ENCODE assay signal across 8 cellular contexts in the genomic region with DNA sequence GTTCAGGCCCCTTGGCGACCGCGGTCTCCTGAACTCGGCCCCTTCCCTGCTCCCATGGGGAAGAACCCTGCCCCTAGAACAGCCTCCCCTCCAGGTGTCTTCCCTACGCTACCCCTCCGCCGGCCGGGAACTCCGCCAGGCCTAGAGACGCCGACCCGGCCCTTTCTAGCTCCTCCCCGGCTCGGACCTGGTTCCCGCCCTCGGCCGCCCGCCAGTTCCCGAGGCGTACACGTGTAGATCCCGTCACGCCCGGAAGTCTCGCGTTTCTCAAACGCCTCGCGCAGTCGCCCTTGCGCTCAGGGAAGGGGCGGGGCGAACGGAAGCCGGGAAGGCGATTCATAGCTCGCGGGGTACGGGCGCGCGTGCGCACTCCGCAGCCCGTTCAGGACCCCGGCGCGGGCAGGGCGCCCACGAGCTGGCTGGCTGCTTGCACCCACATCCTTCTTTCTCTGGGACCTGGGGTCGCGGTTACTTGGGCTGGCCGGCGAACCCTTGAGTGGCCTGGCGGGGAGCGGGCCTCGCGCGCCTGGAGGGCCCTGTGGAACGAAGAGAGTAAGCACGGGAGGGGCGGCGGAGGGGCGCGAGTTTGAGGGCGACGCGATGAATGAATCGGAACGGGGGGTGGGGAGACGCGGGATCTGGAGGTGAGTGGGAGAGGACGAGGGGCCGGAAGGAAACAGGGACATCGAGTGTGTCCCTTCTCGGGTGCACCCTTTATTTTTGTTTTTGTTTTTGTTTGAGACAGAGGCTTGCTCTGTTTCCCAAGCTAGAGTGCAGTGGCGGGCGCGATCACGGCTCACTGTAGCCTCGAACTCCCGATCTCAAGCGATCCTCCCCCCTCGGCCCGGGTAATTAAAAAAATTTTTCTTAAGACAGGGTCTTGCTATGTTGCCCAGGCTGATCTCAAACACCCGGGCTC.
DNase-seq lines count a peak whose midpoint lies in the region; ATAC-seq and TF ChIP-seq lines count a peak whose summit lies in the region.

A gene (plus strand): TSS at position 369 of the 919 bp plus-strand sequence. CDS start 710 bp downstream, outside the sequence.

- TF ChIP-seq CTCF in AG09309 (IDR thresholded peaks at IDR 0.05; ENCODE audit: control insufficient read depth, insufficient read depth, low read depth, low read length, missing control alignments): no peak

- H3K9me3 Mint-ChIP-seq in central memory CD8-positive, alpha-beta T cell: no peaks in the 10 kb centered on the region

- peaks cover 21% of the 10 kb centered on the region for H3K4me1 Mint-ChIP-seq in central memory CD8-positive, alpha-beta T cell

- peak within 1 kb of the TSS; percentile 98 for H3K27ac Mint-ChIP-seq in central memory CD8-positive, alpha-beta T cell (ENCODE audit: low read depth)

- peaks cover 8% of the 10 kb centered on the region for H3K36me3 Mint-ChIP-seq in central memory CD8-positive, alpha-beta T cell (ENCODE audit: insufficient read depth)

- peak; percentile 89 for ATAC-seq in GM19025 (IDR thresholded peaks at IDR 0.05; ENCODE audit: low read depth, unreplicated experiment)
- ATAC-seq in HG03342 (IDR thresholded peaks at IDR 0.05; ENCODE audit: unreplicated experiment): peak; percentile 81
- ATAC-seq in central memory CD8-positive, alpha-beta T cell (replicated peaks; ENCODE audit: extremely low read depth, poor library complexity, severe bottlenecking): peak; percentile 97

- peak within 1 kb of the TSS; percentile 71 for H3K4me3 ChIP-seq in AG09309 (ENCODE audit: control insufficient read depth, low read depth, low read length)

- peak within 1 kb of the TSS; percentile 88 for H3K4me3 Mint-ChIP-seq in central memory CD8-positive, alpha-beta T cell

- peak; percentile 86 for DNase-seq in AG09309 (ENCODE audit: low read depth)
- DNase-seq in NCI-H446 (lab: John Stamatoyannopoulos, UW): peak; percentile 93 to 98
- peak; percentile 98 for DNase-seq in activated CD4-positive, CD25-positive, alpha-beta regulatory T cell treated with anti-CD3 and anti-CD28 coated beads, Interleukin-2, amount 50 U/mL, for 16 hours (ENCODE audit: low read depth, low spot score)
- DNase-seq in central memory CD8-positive, alpha-beta T cell (ENCODE audit: low spot score in 2 of 2): peak; percentile 94 to 96
- DNase-seq in iris pigment epithelial cell (ENCODE audit: low read depth): peak; percentile 98
- DNase-seq in stimulated activated CD4-positive, alpha-beta T cell treated with anti-CD3 and anti-CD28 coated beads, Interleukin-12 subunit alpha, Interleukin-12 subunit beta, amount 100 ng/mL, for 4 hours: peak; percentile 99

- no peaks in the 10 kb centered on the region for H3K27me3 Mint-ChIP-seq in central memory CD8-positive, alpha-beta T cell

Comparison
In these comparisons a context has a peak if more than half of its experiments do, and no peak if none do; other contexts are left out.
1. Peak in every context shown above with its lines: DNase-seq, ATAC-seq and H3K4me3 ChIP-seq.